In genomic region chr6:149235130-149235561, GRCh38 we compare ENCODE assay signal across 9 cellular contexts.
A peak's percentile ranks its signal among the peaks of the same experiment; 100 is the strongest.
DNase-seq lines count a peak whose midpoint lies in the region; ATAC-seq, FAIRE-seq and TF ChIP-seq lines count a peak whose summit lies in the region.
"Had no signal": no experiment of that assay in that cellular context is flagged by ENCODE, and none has a peak within 500 bp of the region (broad histone marks: within the 10 kb centered on the region; RNA-seq: fewer than 3 reads in every experiment).

No MANE protein-coding gene starts in this region.

- H3K9me3 Mint-ChIP-seq in CD14-positive monocyte = peaks cover 4 to 16% (median 8%) of the 10 kb centered on the region in 7 donors

- H3K4me3 Mint-ChIP-seq in CD14-positive monocyte = no peak overlapping the region

- DNase-seq in CD14-positive monocyte (ENCODE audit: low spot score) (peak; percentile 56), NCI-H510A (lab: John Stamatoyannopoulos, UW) (peak; percentile 62), brain pericyte (ENCODE audit: low read depth, low spot score) (peak; percentile 78), pons (ENCODE audit: low spot score) (peak; percentile 76), NCI-H1694 (lab: John Stamatoyannopoulos, UW) (no peak), D721Med (ENCODE audit: insufficient read length, low spot score) (no peak)

- H3K27ac Mint-ChIP-seq in CD14-positive monocyte = peak overlapping the region; percentile 80 to 97 (median 92)

- ATAC-seq in GM18520 (IDR thresholded peaks at IDR 0.05; ENCODE audit: unreplicated experiment) = peak; percentile 64
- peak; percentile 92 for ATAC-seq in HG02981 (IDR thresholded peaks at IDR 0.05; ENCODE audit: unreplicated experiment)

- intact Hi-C loops in CD14-positive monocyte (cut with micrococcal nuclease) = no loop called here

- H3K36me3 Mint-ChIP-seq in CD14-positive monocyte = peaks cover 0 to under 1% of the 10 kb centered on the region in 2 donors

- H3K27me3 Mint-ChIP-seq in CD14-positive monocyte (ENCODE audit: low read depth in 3 of 3) = no peaks in the 10 kb centered on the region

- TF ChIP-seq CTCF in CD14-positive monocyte (IDR thresholded peaks at IDR 0.05) (no peak), D721Med (IDR thresholded peaks at IDR 0.05; ENCODE audit: insufficient read depth, missing control alignments) (no peak)

- no peak for FAIRE-seq in D721Med (lab: Jason Lieb, UNC)
- FAIRE-seq: keratinocyte had no signal

- H3K4me1 Mint-ChIP-seq in CD14-positive monocyte = peaks cover 68% of the 10 kb centered on the region

Comparison
In these comparisons a context has a peak if more than half of its experiments do, and no peak if none do; other contexts are left out.
1. DNase-seq: peak in CD14-positive monocyte (single experiment), NCI-H510A (single experiment), brain pericyte (single experiment) and pons (single experiment); none in NCI-H1694 (single experiment) and D721Med (single experiment).